15 cellular contexts compared by ENCODE assay signal in the genomic region with DNA sequence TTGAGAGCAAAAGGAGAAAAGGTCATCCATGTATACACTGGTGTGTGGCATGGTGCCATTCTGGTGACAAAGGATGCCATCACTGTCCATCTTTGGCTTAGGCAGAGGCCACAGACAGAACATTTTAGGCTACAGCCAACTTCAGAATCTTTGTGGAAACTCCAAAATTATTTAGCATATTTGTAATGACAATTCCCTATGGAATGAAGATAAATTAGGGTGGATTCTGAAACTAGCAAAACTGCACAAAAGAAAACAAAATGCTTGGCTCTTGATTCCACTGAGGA.
DNase-seq lines count a peak whose midpoint lies in the region; ATAC-seq and TF ChIP-seq lines count a peak whose summit lies in the region.
"Had no signal": no experiment of that assay in that cellular context is flagged by ENCODE, and none has a peak within 500 bp of the region (broad histone marks: within the 10 kb centered on the region; RNA-seq: fewer than 3 reads in every experiment).

No MANE protein-coding gene starts in this region.

- POLR2A ChIA-PET in WTC11 (lab: Charles Lee) = interaction anchor here (0.6 to 1.7 kb wide), 2 partner anchors 9 to 71 kb away, joined by 4 read pairs; no protein-coding TSS in a partner anchor

- H3K27me3 Mint-ChIP-seq in WTC11 (ENCODE audit: low read depth) = no peaks in the 10 kb centered on the region
- H3K27me3 Mint-ChIP-seq: activated CD8-positive, alpha-beta memory T cell treated with anti-CD3 and anti-CD28 coated beads, Interleukin-2, amount 10 ng/mL, durations not matched to agents 7 days and 5 days had no signal

- no peaks in the 10 kb centered on the region for H3K9me3 Mint-ChIP-seq in WTC11

- H3K4me1 Mint-ChIP-seq in WTC11 = peaks cover 44% of the 10 kb centered on the region

- no peak overlapping the region for H3K4me3 ChIP-seq in AG10803 (ENCODE audit: low read length)
- H3K4me3 ChIP-seq: skin epidermis had no signal

- ATAC-seq in WTC11 (no peak), left lobe of liver (peak; percentile 45), HG03432 (IDR thresholded peaks at IDR 0.05; ENCODE audit: unreplicated experiment) (no peak), HG02759 (IDR thresholded peaks at IDR 0.05; ENCODE audit: unreplicated experiment) (no peak)
- ATAC-seq: activated CD8-positive, alpha-beta memory T cell treated with anti-CD3 and anti-CD28 coated beads, Interleukin-2, amount 10 ng/mL, durations not matched to agents 7 days and 5 days; left ventricle myocardium superior had no signal

- peak overlapping the region; percentile 69; the same call in 1 of the 2 replicates for H3K27ac Mint-ChIP-seq in WTC11
- H3K27ac Mint-ChIP-seq: activated naive CD4-positive, alpha-beta T cell treated with anti-CD3 and anti-CD28 coated beads for 36 hours had no signal

- CTCF ChIA-PET in WTC11 (lab: Charles Lee) = interaction anchor here (1.0 to 3.4 kb wide), 4 partner anchors 8 to 274 kb away, joined by 3 to 74 read pairs (median 38); a partner anchor contains a TSS

- peak; percentile 29 for DNase-seq in AG10803 (ENCODE audit: low read depth)
- DNase-seq in ELR (ENCODE audit: low read depth) = peak; percentile 11
- DNase-seq in WTC11 (ENCODE audit: low spot score) = no peak
- no peak for DNase-seq in left lobe of liver (ENCODE audit: low spot score)
- DNase-seq in stimulated activated CD4-positive, alpha-beta T cell treated with anti-CD3 and anti-CD28 coated beads, Interleukin-12 subunit alpha, Interleukin-12 subunit beta, amount 100 ng/mL, for 4 hours = no peak
- DNase-seq in activated CD4-positive, CD25-positive, alpha-beta regulatory T cell treated with anti-CD3 and anti-CD28 coated beads, Interleukin-2, amount 50 U/mL, for 72 hours = no peak
- DNase-seq: activated CD8-positive, alpha-beta memory T cell treated with anti-CD3 and anti-CD28 coated beads, Interleukin-2, amount 10 ng/mL, durations not matched to agents 7 days and 5 days; activated naive CD4-positive, alpha-beta T cell treated with anti-CD3 and anti-CD28 coated beads for 36 hours; caudate nucleus; hippocampal formation; left ventricle myocardium superior; SHP77 treated with DMSO at 0.1 percent for 48 hours had no signal

- no peak overlapping the region for H3K4me3 Mint-ChIP-seq in WTC11
- H3K4me3 Mint-ChIP-seq: activated CD8-positive, alpha-beta memory T cell treated with anti-CD3 and anti-CD28 coated beads, Interleukin-2, amount 10 ng/mL, durations not matched to agents 7 days and 5 days; activated naive CD4-positive, alpha-beta T cell treated with anti-CD3 and anti-CD28 coated beads for 36 hours had no signal

- H3K36me3 Mint-ChIP-seq in WTC11 = peaks cover 5% of the 10 kb centered on the region

- TF ChIP-seq CTCF in AG10803 (conservative IDR thresholded peaks at IDR 0.05; ENCODE audit: low read length) (no peak), WTC11 (IDR thresholded peaks at IDR 0.05) (no peak)

TF ChIP-seq in WTC11, 78 proteins besides CTCF, POLR2A, EP300 and RAD21:
- TF ChIP-seq CBFB (CRISPR knock-in tag; IDR thresholded peaks at IDR 0.05; ENCODE audit: low read depth) (no peak), GABPB1 (CRISPR knock-in tag; IDR thresholded peaks at IDR 0.05) (no peak), ZNF263 (CRISPR knock-in tag; IDR thresholded peaks at IDR 0.05; ENCODE audit: low read depth) (no peak), MXD4 (CRISPR knock-in tag; IDR thresholded peaks at IDR 0.05; ENCODE audit: borderline replicate concordance) (no peak), JUN (CRISPR knock-in tag; IDR thresholded peaks at IDR 0.05) (no peak), CREM (CRISPR knock-in tag; IDR thresholded peaks at IDR 0.05) (no peak), ZNF671 (CRISPR knock-in tag; IDR thresholded peaks at IDR 0.05) (no peak), ZNF396 (CRISPR knock-in tag; IDR thresholded peaks at IDR 0.05; ENCODE audit: borderline replicate concordance) (no peak), FOXK1 (CRISPR knock-in tag; IDR thresholded peaks at IDR 0.05) (no peak), JAZF1 (CRISPR knock-in tag; IDR thresholded peaks at IDR 0.05) (no peak), ZBTB21 (CRISPR knock-in tag; IDR thresholded peaks at IDR 0.05; ENCODE audit: borderline replicate concordance) (no peak), SMAD3 (CRISPR knock-in tag; IDR thresholded peaks at IDR 0.05; ENCODE audit: borderline replicate concordance) (no peak)
- TF ChIP-seq, protein P1, sequence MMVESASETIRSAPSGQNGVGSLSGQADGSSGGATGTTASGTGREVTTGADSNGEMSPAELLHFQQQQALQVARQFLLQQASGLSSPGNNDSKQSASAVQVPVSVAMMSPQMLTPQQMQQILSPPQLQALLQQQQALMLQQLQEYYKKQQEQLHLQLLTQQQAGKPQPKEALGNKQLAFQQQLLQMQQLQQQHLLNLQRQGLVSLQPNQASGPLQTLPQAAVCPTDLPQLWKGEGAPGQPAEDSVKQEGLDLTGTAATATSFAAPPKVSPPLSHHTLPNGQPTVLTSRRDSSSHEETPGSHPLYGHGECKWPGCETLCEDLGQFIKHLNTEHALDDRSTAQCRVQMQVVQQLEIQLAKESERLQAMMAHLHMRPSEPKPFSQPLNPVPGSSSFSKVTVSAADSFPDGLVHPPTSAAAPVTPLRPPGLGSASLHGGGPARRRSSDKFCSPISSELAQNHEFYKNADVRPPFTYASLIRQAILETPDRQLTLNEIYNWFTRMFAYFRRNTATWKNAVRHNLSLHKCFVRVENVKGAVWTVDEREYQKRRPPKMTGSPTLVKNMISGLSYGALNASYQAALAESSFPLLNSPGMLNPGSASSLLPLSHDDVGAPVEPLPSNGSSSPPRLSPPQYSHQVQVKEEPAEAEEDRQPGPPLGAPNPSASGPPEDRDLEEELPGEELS (CRISPR knock-in tag; IDR thresholded peaks at IDR 0.05) = no peak
- TF ChIP-seq, protein P2, sequence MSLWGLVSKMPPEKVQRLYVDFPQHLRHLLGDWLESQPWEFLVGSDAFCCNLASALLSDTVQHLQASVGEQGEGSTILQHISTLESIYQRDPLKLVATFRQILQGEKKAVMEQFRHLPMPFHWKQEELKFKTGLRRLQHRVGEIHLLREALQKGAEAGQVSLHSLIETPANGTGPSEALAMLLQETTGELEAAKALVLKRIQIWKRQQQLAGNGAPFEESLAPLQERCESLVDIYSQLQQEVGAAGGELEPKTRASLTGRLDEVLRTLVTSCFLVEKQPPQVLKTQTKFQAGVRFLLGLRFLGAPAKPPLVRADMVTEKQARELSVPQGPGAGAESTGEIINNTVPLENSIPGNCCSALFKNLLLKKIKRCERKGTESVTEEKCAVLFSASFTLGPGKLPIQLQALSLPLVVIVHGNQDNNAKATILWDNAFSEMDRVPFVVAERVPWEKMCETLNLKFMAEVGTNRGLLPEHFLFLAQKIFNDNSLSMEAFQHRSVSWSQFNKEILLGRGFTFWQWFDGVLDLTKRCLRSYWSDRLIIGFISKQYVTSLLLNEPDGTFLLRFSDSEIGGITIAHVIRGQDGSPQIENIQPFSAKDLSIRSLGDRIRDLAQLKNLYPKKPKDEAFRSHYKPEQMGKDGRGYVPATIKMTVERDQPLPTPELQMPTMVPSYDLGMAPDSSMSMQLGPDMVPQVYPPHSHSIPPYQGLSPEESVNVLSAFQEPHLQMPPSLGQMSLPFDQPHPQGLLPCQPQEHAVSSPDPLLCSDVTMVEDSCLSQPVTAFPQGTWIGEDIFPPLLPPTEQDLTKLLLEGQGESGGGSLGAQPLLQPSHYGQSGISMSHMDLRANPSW (CRISPR knock-in tag; conservative IDR thresholded peaks at IDR 0.05; ENCODE audit: low read depth) = no peak
- TF ChIP-seq, protein P3, sequence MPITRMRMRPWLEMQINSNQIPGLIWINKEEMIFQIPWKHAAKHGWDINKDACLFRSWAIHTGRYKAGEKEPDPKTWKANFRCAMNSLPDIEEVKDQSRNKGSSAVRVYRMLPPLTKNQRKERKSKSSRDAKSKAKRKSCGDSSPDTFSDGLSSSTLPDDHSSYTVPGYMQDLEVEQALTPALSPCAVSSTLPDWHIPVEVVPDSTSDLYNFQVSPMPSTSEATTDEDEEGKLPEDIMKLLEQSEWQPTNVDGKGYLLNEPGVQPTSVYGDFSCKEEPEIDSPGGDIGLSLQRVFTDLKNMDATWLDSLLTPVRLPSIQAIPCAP (CRISPR knock-in tag; IDR thresholded peaks at IDR 0.05) = no peak
- TF ChIP-seq, protein P4, sequence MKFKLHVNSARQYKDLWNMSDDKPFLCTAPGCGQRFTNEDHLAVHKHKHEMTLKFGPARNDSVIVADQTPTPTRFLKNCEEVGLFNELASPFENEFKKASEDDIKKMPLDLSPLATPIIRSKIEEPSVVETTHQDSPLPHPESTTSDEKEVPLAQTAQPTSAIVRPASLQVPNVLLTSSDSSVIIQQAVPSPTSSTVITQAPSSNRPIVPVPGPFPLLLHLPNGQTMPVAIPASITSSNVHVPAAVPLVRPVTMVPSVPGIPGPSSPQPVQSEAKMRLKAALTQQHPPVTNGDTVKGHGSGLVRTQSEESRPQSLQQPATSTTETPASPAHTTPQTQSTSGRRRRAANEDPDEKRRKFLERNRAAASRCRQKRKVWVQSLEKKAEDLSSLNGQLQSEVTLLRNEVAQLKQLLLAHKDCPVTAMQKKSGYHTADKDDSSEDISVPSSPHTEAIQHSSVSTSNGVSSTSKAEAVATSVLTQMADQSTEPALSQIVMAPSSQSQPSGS (CRISPR knock-in tag; IDR thresholded peaks at IDR 0.05; ENCODE audit: borderline replicate concordance, low read depth) = no peak
- TF ChIP-seq, protein P5, sequence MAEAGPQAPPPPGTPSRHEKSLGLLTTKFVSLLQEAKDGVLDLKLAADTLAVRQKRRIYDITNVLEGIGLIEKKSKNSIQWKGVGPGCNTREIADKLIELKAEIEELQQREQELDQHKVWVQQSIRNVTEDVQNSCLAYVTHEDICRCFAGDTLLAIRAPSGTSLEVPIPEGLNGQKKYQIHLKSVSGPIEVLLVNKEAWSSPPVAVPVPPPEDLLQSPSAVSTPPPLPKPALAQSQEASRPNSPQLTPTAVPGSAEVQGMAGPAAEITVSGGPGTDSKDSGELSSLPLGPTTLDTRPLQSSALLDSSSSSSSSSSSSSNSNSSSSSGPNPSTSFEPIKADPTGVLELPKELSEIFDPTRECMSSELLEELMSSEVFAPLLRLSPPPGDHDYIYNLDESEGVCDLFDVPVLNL (CRISPR knock-in tag; IDR thresholded peaks at IDR 0.05; ENCODE audit: borderline replicate concordance, low read depth) = no peak
- TF ChIP-seq, protein P6, sequence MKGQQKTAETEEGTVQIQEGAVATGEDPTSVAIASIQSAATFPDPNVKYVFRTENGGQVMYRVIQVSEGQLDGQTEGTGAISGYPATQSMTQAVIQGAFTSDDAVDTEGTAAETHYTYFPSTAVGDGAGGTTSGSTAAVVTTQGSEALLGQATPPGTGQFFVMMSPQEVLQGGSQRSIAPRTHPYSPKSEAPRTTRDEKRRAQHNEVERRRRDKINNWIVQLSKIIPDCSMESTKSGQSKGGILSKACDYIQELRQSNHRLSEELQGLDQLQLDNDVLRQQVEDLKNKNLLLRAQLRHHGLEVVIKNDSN (CRISPR knock-in tag; IDR thresholded peaks at IDR 0.05) = no peak
TF ChIP-seq in WTC11: peak in this region for 0.

Comparison
In these comparisons a context has a peak if more than half of its experiments do, and no peak if none do; other contexts are left out.
1. DNase-seq: peak in AG10803 (single experiment) and ELR (single experiment); none in WTC11 (single experiment), left lobe of liver (single experiment), stimulated activated CD4-positive, alpha-beta T cell treated with anti-CD3 and anti-CD28 coated beads, Interleukin-12 subunit alpha, Interleukin-12 subunit beta, amount 100 ng/mL, for 4 hours (single experiment) and activated CD4-positive, CD25-positive, alpha-beta regulatory T cell treated with anti-CD3 and anti-CD28 coated beads, Interleukin-2, amount 50 U/mL, for 72 hours (single experiment).